In genomic region chr3:186511702-186512101, GRCh38 we compare ENCODE assay signal across 1 cellular context.
TF ChIP-seq lines count a peak whose summit lies in the region.

No MANE protein-coding gene starts in this region.

TF ChIP-seq in K562, 482 proteins besides CTCF, POLR2A, EP300 and RAD21:
- TF ChIP-seq XRCC3 (IDR thresholded peaks at IDR 0.05) (no peak), NELFE (IDR thresholded peaks at IDR 0.05; ENCODE audit: insufficient read depth, insufficient read length) (no peak), SMARCC2 (IDR thresholded peaks at IDR 0.05; ENCODE audit: low read depth) (no peak), ARID3B (CRISPR knock-in tag; IDR thresholded peaks at IDR 0.05; ENCODE audit: borderline replicate concordance) (no peak), CHD4 (IDR thresholded peaks at IDR 0.05; ENCODE audit: insufficient read depth, insufficient replicate concordance, low read depth, low read length, poor library complexity, severe bottlenecking) (no peak), ZNF639 (CRISPR knock-in tag; conservative IDR thresholded peaks at IDR 0.05 in 1 of 2, IDR thresholded peaks at IDR 0.05 in 1 of 2) (no peak), SP1 (CRISPR knock-in tag; IDR thresholded peaks at IDR 0.05) (no peak)
